Comparison of ENCODE assay signal across 22 cellular contexts in genomic region chr1:218810336-218810735, GRCh38.
"Had no signal": no experiment of that assay in that cellular context is flagged by ENCODE, and none has a peak within 500 bp of the region (broad histone marks: within the 10 kb centered on the region; RNA-seq: fewer than 3 reads in every experiment).

No MANE protein-coding gene starts in this region.

- H3K4me1 ChIP-seq: gastroesophageal sphincter, testis, uterus had no signal

- H3K27ac ChIP-seq: body of pancreas, gastroesophageal sphincter, testis had no signal

- H3K36me3 Mint-ChIP-seq: activated CD4-positive, alpha-beta memory T cell treated with anti-CD3 and anti-CD28 coated beads for 36 hours; activated naive CD4-positive, alpha-beta T cell treated with anti-CD3 and anti-CD28 coated beads, Interleukin-2, amount 10 ng/mL, durations not matched to agents 7 days and 5 days; naive thymus-derived CD4-positive, alpha-beta T cell had no signal

- H3K4me3 ChIP-seq: body of pancreas, gastroesophageal sphincter, heart left ventricle, testis, uterus had no signal

- H3K27me3 Mint-ChIP-seq: activated CD4-positive, alpha-beta memory T cell treated with anti-CD3 and anti-CD28 coated beads for 36 hours; activated naive CD4-positive, alpha-beta T cell treated with anti-CD3 and anti-CD28 coated beads, Interleukin-2, amount 10 ng/mL, durations not matched to agents 7 days and 5 days; dendritic cell treated with granulocyte-macrophage colony-stimulating factor and Interleukin-4, amounts not matched to agents 40 ng/mL and 50 ng/mL, for 4 days; naive thymus-derived CD4-positive, alpha-beta T cell had no signal

- H3K27me3 ChIP-seq: body of pancreas, gastroesophageal sphincter, testis, uterus had no signal

- DNase-seq: activated CD4-positive, alpha-beta memory T cell treated with anti-CD3 and anti-CD28 coated beads for 36 hours; activated CD4-positive, alpha-beta T cell treated with anti-CD3 and anti-CD28 coated beads for 48 hours; activated effector memory CD4-positive, alpha-beta T cell treated with anti-CD3 and anti-CD28 coated beads, Interleukin-2, amount 50 U/mL, for 16 hours; activated naive CD4-positive, alpha-beta T cell treated with anti-CD3 and anti-CD28 coated beads, Interleukin-2, amount 10 ng/mL, durations not matched to agents 7 days and 5 days; anterior cingulate cortex; body of pancreas; caudate nucleus; effector CD4-positive, alpha-beta T cell; heart left ventricle; naive thymus-derived CD4-positive, alpha-beta T cell; occipital lobe; posterior cingulate gyrus; stimulated activated CD4-positive, alpha-beta T cell treated with anti-CD3 and anti-CD28 coated beads, Interleukin-2, amount 100 ng/mL, for 48 hours; stimulated activated CD8-positive, alpha-beta memory T cell treated with anti-CD3 and anti-CD28 coated beads, Interleukin-4, amount 100 ng/mL, for 48 hours; stimulated activated naive CD4-positive, alpha-beta T cell; testis; uterus had no signal

- H3K9me3 Mint-ChIP-seq: dendritic cell treated with granulocyte-macrophage colony-stimulating factor and Interleukin-4, amounts not matched to agents 40 ng/mL and 50 ng/mL, for 4 days; neural crest cell had no signal

- H3K27ac Mint-ChIP-seq: activated CD4-positive, alpha-beta memory T cell treated with anti-CD3 and anti-CD28 coated beads for 36 hours; activated naive CD4-positive, alpha-beta T cell treated with anti-CD3 and anti-CD28 coated beads, Interleukin-2, amount 10 ng/mL, durations not matched to agents 7 days and 5 days; dendritic cell treated with granulocyte-macrophage colony-stimulating factor and Interleukin-4, amounts not matched to agents 40 ng/mL and 50 ng/mL, for 4 days; naive thymus-derived CD4-positive, alpha-beta T cell had no signal

- H3K4me1 Mint-ChIP-seq: activated naive CD4-positive, alpha-beta T cell treated with anti-CD3 and anti-CD28 coated beads, Interleukin-2, amount 10 ng/mL, durations not matched to agents 7 days and 5 days; naive thymus-derived CD4-positive, alpha-beta T cell; neural crest cell had no signal

- H3K4me3 Mint-ChIP-seq: activated CD4-positive, alpha-beta memory T cell treated with anti-CD3 and anti-CD28 coated beads for 36 hours; activated naive CD4-positive, alpha-beta T cell treated with anti-CD3 and anti-CD28 coated beads, Interleukin-2, amount 10 ng/mL, durations not matched to agents 7 days and 5 days; dendritic cell treated with granulocyte-macrophage colony-stimulating factor and Interleukin-4, amounts not matched to agents 40 ng/mL and 50 ng/mL, for 4 days; naive thymus-derived CD4-positive, alpha-beta T cell; neural crest cell had no signal

- H3K36me3 ChIP-seq: gastroesophageal sphincter, heart left ventricle, uterus had no signal

- H3K9me3 ChIP-seq: body of pancreas, gastroesophageal sphincter, heart left ventricle, testis, uterus had no signal

- ATAC-seq: body of pancreas; gastroesophageal sphincter; left lobe of liver; naive thymus-derived CD4-positive, alpha-beta T cell; sciatic nerve had no signal
